In genomic region chr1:244451951-244452795, GRCh38 we compare ENCODE assay signal across 8 cellular contexts. TPM values are rescaled to one million over a fixed set of nuclear protein-coding genes. Genes with fewer than 3 reads are reported as not detected.
DNase-seq lines count a peak whose midpoint lies in the region; ATAC-seq and TF ChIP-seq lines count a peak whose summit lies in the region.

No MANE protein-coding gene starts in this region.

- TF ChIP-seq POLR2A in GM15510 (IDR thresholded peaks at IDR 0.05; ENCODE audit: borderline replicate concordance, extremely low read depth, insufficient read length) = peak; percentile 7

- no peaks in the 10 kb centered on the region for H3K27me3 ChIP-seq in left ventricle myocardium inferior (ENCODE audit: low read depth)

- no peaks in the 10 kb centered on the region for H3K27me3 Mint-ChIP-seq in T-helper 1 cell treated with Interleukin-12 subunit alpha and Interleukin-12 subunit beta and Interleukin-4 antibody, amounts not matched to agents 30 μg/mL and 1 μg/mL, for 36 hours (ENCODE audit: low read depth)
- H3K27me3 Mint-ChIP-seq in progenitor cell of endocrine pancreas = no peaks in the 10 kb centered on the region

- H3K4me3 Mint-ChIP-seq in T-helper 1 cell treated with Interleukin-12 subunit alpha and Interleukin-12 subunit beta and Interleukin-4 antibody, amounts not matched to agents 30 μg/mL and 1 μg/mL, for 36 hours = peak overlapping the region; percentile 97
- peak overlapping the region; percentile 91 for H3K4me3 Mint-ChIP-seq in progenitor cell of endocrine pancreas (ENCODE audit: low read depth)

- peak; percentile 88 for ATAC-seq in HG02938 (IDR thresholded peaks at IDR 0.05; ENCODE audit: unreplicated experiment)

- intact Hi-C loops in left ventricle myocardium inferior (cut with micrococcal nuclease) = no loop called here

- no peaks in the 10 kb centered on the region for H3K36me3 ChIP-seq in left ventricle myocardium inferior

- H3K36me3 Mint-ChIP-seq in T-helper 1 cell treated with Interleukin-12 subunit alpha and Interleukin-12 subunit beta and Interleukin-4 antibody, amounts not matched to agents 30 μg/mL and 1 μg/mL, for 36 hours (ENCODE audit: low read depth) = peaks cover 13% of the 10 kb centered on the region
- peaks cover 6% of the 10 kb centered on the region for H3K36me3 Mint-ChIP-seq in progenitor cell of endocrine pancreas (ENCODE audit: insufficient read depth)

- H3K9me3 Mint-ChIP-seq in T-helper 1 cell treated with Interleukin-12 subunit alpha and Interleukin-12 subunit beta and Interleukin-4 antibody, amounts not matched to agents 30 μg/mL and 1 μg/mL, for 36 hours = peaks cover 3% of the 10 kb centered on the region
- H3K9me3 Mint-ChIP-seq in progenitor cell of endocrine pancreas (ENCODE audit: low read depth) = peaks cover 12% of the 10 kb centered on the region

- H3K4me1 ChIP-seq in left ventricle myocardium inferior = peaks cover 31% of the 10 kb centered on the region

- peak overlapping the region; percentile 95 for H3K27ac ChIP-seq in left ventricle myocardium inferior (replicated peaks)

- TF ChIP-seq CTCF in left ventricle myocardium inferior (IDR thresholded peaks at IDR 0.05; ENCODE audit: borderline replicate concordance) (peak; percentile 62), progenitor cell of endocrine pancreas (IDR thresholded peaks at IDR 0.05; ENCODE audit: unreplicated experiment) (peak; percentile 51)

- no peaks in the 10 kb centered on the region for H3K9me3 ChIP-seq in left ventricle myocardium inferior (replicated peaks)

- DNase-seq in NCI-H1694 (lab: John Stamatoyannopoulos, UW) (peak; percentile 99), amygdala (lab: John Stamatoyannopoulos, UW) (peak; percentile 48 to 100 (median 98)), left ventricle myocardium inferior (peak; percentile 99), progenitor cell of endocrine pancreas (ENCODE audit: low spot score, unreplicated experiment) (peak; percentile 97), ureter (ENCODE audit: low spot score) (peak; percentile 99)

- peak overlapping the region; percentile 98 for H3K27ac Mint-ChIP-seq in T-helper 1 cell treated with Interleukin-12 subunit alpha and Interleukin-12 subunit beta and Interleukin-4 antibody, amounts not matched to agents 30 μg/mL and 1 μg/mL, for 36 hours
- peak overlapping the region; percentile 89 for H3K27ac Mint-ChIP-seq in progenitor cell of endocrine pancreas

- H3K4me3 ChIP-seq in left ventricle myocardium inferior = peak overlapping the region; percentile 92

- peaks cover 31% of the 10 kb centered on the region for H3K4me1 Mint-ChIP-seq in T-helper 1 cell treated with Interleukin-12 subunit alpha and Interleukin-12 subunit beta and Interleukin-4 antibody, amounts not matched to agents 30 μg/mL and 1 μg/mL, for 36 hours (ENCODE audit: low read depth)
- H3K4me1 Mint-ChIP-seq in progenitor cell of endocrine pancreas (ENCODE audit: low read depth) = peaks cover 47% of the 10 kb centered on the region

RNA-seq across cellular contexts. Expression of gene ADSS2, which starts 0.5 kb away (rescaled TPM):
- total RNA-seq in left ventricle myocardium inferior = 6.1 TPM
- total RNA-seq in progenitor cell of endocrine pancreas = 34.6 and 41.1 TPM in 2 replicates
- total RNA-seq in ureter = 60.5 TPM

RNA-seq across cellular contexts. Expression of gene CATSPERE, which starts 8.9 kb away (rescaled TPM):
- 0.58 TPM for total RNA-seq in left ventricle myocardium inferior
- 1.8 and 2.0 TPM in 2 replicates for total RNA-seq in progenitor cell of endocrine pancreas
- 3.3 TPM for total RNA-seq in ureter

Comparison
In these comparisons a context has a peak if more than half of its experiments do, and no peak if none do; other contexts are left out.
1. Peak in every context shown above with its lines: DNase-seq, ATAC-seq, H3K4me3 ChIP-seq and H3K27ac ChIP-seq.